In genomic region chr7:55887786-55888185, GRCh38 we compare ENCODE assay signal across 9 cellular contexts. TPM values are rescaled to one million over a fixed set of nuclear protein-coding genes. Genes with fewer than 3 reads are reported as not detected.
DNase-seq lines count a peak whose midpoint lies in the region; ATAC-seq and TF ChIP-seq lines count a peak whose summit lies in the region.
"Had no signal": no experiment of that assay in that cellular context is flagged by ENCODE, and none has a peak within 500 bp of the region (broad histone marks: within the 10 kb centered on the region; RNA-seq: fewer than 3 reads in every experiment).

No MANE protein-coding gene starts in this region.

- no peak for TF ChIP-seq POLR2A in erythroblast (IDR thresholded peaks at IDR 0.05; ENCODE audit: low read length)

- intact Hi-C loops in psoas muscle (cut with DNase I) = loop anchor here (2.0 to 10.0 kb wide), 4 partner anchors 63 to 1133 kb away; partner anchors contain the start of genes MRPS17 (in 2 of the 2) and SEC61G (in 1 of the 2)

- H3K27me3 ChIP-seq in BE2C = no peaks in the 10 kb centered on the region
- no peaks in the 10 kb centered on the region for H3K27me3 ChIP-seq in H9 (ENCODE audit: insufficient read depth, low read length)
- H3K27me3 ChIP-seq in psoas muscle (ENCODE audit: insufficient read depth in 3 of 3, low read length in 2 of 3) = peaks cover 0 to 2% (median 0%) of the 10 kb centered on the region in 3 donors

- peaks cover 3% of the 10 kb centered on the region for H3K23me2 ChIP-seq in H9 (ENCODE audit: insufficient read length, low read depth, low read length, poor library complexity, severe bottlenecking)

- H3K9me3 Mint-ChIP-seq in H9 = peaks cover 0 to 11% of the 10 kb centered on the region in 2 experiments; a peak in 2 of 5 replicates

- no peak overlapping the region for H2BK20ac ChIP-seq in H9 (ENCODE audit: low read depth, low read length, poor library complexity, severe bottlenecking)

- H3K4me3 Mint-ChIP-seq in H9 = peak overlapping the region; percentile 86 to 92
- H3K4me3 Mint-ChIP-seq in T-helper 17 cell = peak overlapping the region; percentile 94

- no CpG with 5 or more reads among the region's 45 CpGs for WGBS in H9 (ENCODE audit: extremely low coverage, insufficient read length, low lambda C conversion rate)
- 0 to 2% (median 1%) methylated on average over 8 to 15 of the region's 45 CpGs for WGBS in psoas muscle, 3 donors

- H3K27ac Mint-ChIP-seq in H9 (peak overlapping the region; percentile 49 to 77 (median 77); a peak in 3 of 7 replicates), T-helper 17 cell (peak overlapping the region; percentile 92)

- H3K79me2 ChIP-seq in H9 (ENCODE audit: insufficient read depth, low read length) = no peaks in the 10 kb centered on the region

- H3K56ac ChIP-seq in H9 (ENCODE audit: insufficient read length, low read depth, low read length) = no peak overlapping the region

- H3K4me1 ChIP-seq in BE2C (no peaks in the 10 kb centered on the region), H9 (ENCODE audit: insufficient read depth, low read length) (no peaks in the 10 kb centered on the region), psoas muscle (no peaks in the 10 kb centered on the region)

- no peak overlapping the region for H3T11ph ChIP-seq in H9 (ENCODE audit: low read length)

- H3K4me3 ChIP-seq in BE2C (ENCODE audit: low read depth, low read length) (peak overlapping the region; percentile 64), psoas muscle (peak overlapping the region; percentile 65)

- no peak overlapping the region for H3K4ac ChIP-seq in H9 (ENCODE audit: low read depth, low read length)

- no peak overlapping the region for H2BK15ac ChIP-seq in H9 (ENCODE audit: low read depth, low read length)

- H2BK120ac ChIP-seq in H9 (ENCODE audit: low read depth, low read length, poor library complexity, severe bottlenecking) = no peak overlapping the region

- H3K36me3 ChIP-seq in BE2C (no peaks in the 10 kb centered on the region; the same call in 1 of the 2 replicates), psoas muscle (ENCODE audit: insufficient read depth in 1 of 2, low read depth in 1 of 2) (peaks cover 0 to 8% of the 10 kb centered on the region in 2 donors)

- H4K91ac ChIP-seq in H9 (ENCODE audit: insufficient read length, low read depth, low read length) = no peak overlapping the region

- no peak overlapping the region for H2AFZ ChIP-seq in H9 (ENCODE audit: low read length)

- H3K79me1 ChIP-seq in H9 (ENCODE audit: insufficient read depth, low read depth, low read length, poor library complexity, severe bottlenecking) = no peaks in the 10 kb centered on the region

- no peak overlapping the region for H2AK5ac ChIP-seq in H9 (ENCODE audit: insufficient read length, low read length)

- no peaks in the 10 kb centered on the region for H3K9me3 ChIP-seq in BE2C
- no peaks in the 10 kb centered on the region for H3K9me3 ChIP-seq in H9 (ENCODE audit: control insufficient read depth, low read depth, low read length)
- H3K9me3 ChIP-seq in T-helper 17 cell (ENCODE audit: control insufficient read depth, low read length, poor library complexity, severe bottlenecking) = no peaks in the 10 kb centered on the region
- no peaks in the 10 kb centered on the region for H3K9me3 ChIP-seq in psoas muscle

- H4K8ac ChIP-seq in H9 (replicated peaks; ENCODE audit: insufficient read length, low read depth, low read length) = no peak overlapping the region

- DNase-seq in BE2C = no peak
- no peak for DNase-seq in H9
- DNase-seq in T-helper 17 cell = no peak
- DNase-seq in fibroblast of peridontal ligament (ENCODE audit: extremely low read depth) = peak; percentile 3
- peak in 1 of 2 donors; percentile 10 for DNase-seq in psoas muscle
- no peak for DNase-seq in erythroblast (lab: John Stamatoyannopoulos, UW)
- no peak for DNase-seq in mucosa of gallbladder (ENCODE audit: low spot score)

- no peak overlapping the region for H3K23ac ChIP-seq in H9 (ENCODE audit: insufficient read length, low read depth, low read length)

- ATAC-seq in T-helper 17 cell = no peak
- ATAC-seq in psoas muscle = no peak
- no peak for ATAC-seq in GM18519 (IDR thresholded peaks at IDR 0.05; ENCODE audit: low FRiP score, unreplicated experiment)

- H3K4me1 Mint-ChIP-seq in H9 (peaks cover 0 to 5% of the 10 kb centered on the region in 2 experiments; a peak in 1 of 4 replicates), T-helper 17 cell (peaks cover 7% of the 10 kb centered on the region)

- H3K18ac ChIP-seq in H9 (ENCODE audit: insufficient read length, low read depth, low read length) = peak overlapping the region; percentile 86

- H3K27ac ChIP-seq in H9 (ENCODE audit: insufficient read length, low read depth, low read length) (no peak overlapping the region), psoas muscle (peak overlapping the region; percentile 65)

- H4K5ac ChIP-seq in H9 (ENCODE audit: insufficient read length, low read depth, low read length) = no peak overlapping the region

- no peak overlapping the region for H3K14ac ChIP-seq in H9 (ENCODE audit: insufficient read depth, low read length)

- TF ChIP-seq CTCF in BE2C (IDR thresholded peaks at IDR 0.05; ENCODE audit: low read depth, low read length) (no peak), H9 (conservative IDR thresholded peaks at IDR 0.05) (no peak), psoas muscle (IDR thresholded peaks at IDR 0.05) (no peak)

- H3K27me3 Mint-ChIP-seq in H9 (ENCODE audit: low read depth) = no peaks in the 10 kb centered on the region; the same call in 1 of the 2 replicates
- H3K27me3 Mint-ChIP-seq in T-helper 17 cell = peaks cover 4% of the 10 kb centered on the region

- no peak overlapping the region for H2BK12ac ChIP-seq in H9 (ENCODE audit: insufficient read length, low read depth, low read length)

- no peak overlapping the region for H2BK5ac ChIP-seq in H9 (ENCODE audit: insufficient read length, low read length)

- no peaks in the 10 kb centered on the region for H4K20me1 ChIP-seq in H9 (ENCODE audit: control insufficient read depth, insufficient read depth, insufficient read length)

- H3K9ac ChIP-seq in H9 (ENCODE audit: extremely low read depth, insufficient read length, low read length) = peak overlapping the region; percentile 79

- H3K4me2 ChIP-seq in H9 (ENCODE audit: insufficient read depth, insufficient read length, low read length) = peak overlapping the region; percentile 8

- H3K36me3 Mint-ChIP-seq in H9 (ENCODE audit: insufficient read depth in 1 of 3, low read depth in 3 of 3) (no peaks in the 10 kb centered on the region; a peak in 1 of 7 replicates), T-helper 17 cell (ENCODE audit: low read depth) (peaks cover 5% of the 10 kb centered on the region)

RNA-seq across cellular contexts. Expression of gene ZNF713, which starts 0.5 kb away (rescaled TPM):
- polyA plus RNA-seq in BE2C (2012; ENCODE audit: insufficient read depth, insufficient read length, low read depth) = 3.5 TPM
- 2.3 and 3.6 TPM in 2 replicates for total RNA-seq in H9 (2021)
- total RNA-seq in T-helper 17 cell = 1 to 10 TPM; 2.4 to 4.3 TPM
- total RNA-seq in psoas muscle = 1 to 10 TPM; 1.2 to 2.9 (median 1.4) TPM
- 1 to 10 TPM in 2 of 3 donors, under 1 TPM in 1; 0.74 to 1.4 (median 1.2) TPM for polyA plus RNA-seq in psoas muscle
- total RNA-seq in mucosa of gallbladder = 4.5 TPM

RNA-seq across cellular contexts. Expression of gene SEPTIN14, which starts 25.2 kb away (rescaled TPM):
- polyA plus RNA-seq in BE2C (2012; ENCODE audit: insufficient read depth, insufficient read length, low read depth) = 4.0 TPM
- total RNA-seq in H9 (2021) (not detected in 2 replicates), T-helper 17 cell (not detected), psoas muscle (not detected), mucosa of gallbladder (not detected)
- not detected for polyA plus RNA-seq in psoas muscle
- total RNA-seq: renal cortical epithelial cell had no signal
